Comparison of ENCODE assay signal across 27 cellular contexts in the genomic region with DNA sequence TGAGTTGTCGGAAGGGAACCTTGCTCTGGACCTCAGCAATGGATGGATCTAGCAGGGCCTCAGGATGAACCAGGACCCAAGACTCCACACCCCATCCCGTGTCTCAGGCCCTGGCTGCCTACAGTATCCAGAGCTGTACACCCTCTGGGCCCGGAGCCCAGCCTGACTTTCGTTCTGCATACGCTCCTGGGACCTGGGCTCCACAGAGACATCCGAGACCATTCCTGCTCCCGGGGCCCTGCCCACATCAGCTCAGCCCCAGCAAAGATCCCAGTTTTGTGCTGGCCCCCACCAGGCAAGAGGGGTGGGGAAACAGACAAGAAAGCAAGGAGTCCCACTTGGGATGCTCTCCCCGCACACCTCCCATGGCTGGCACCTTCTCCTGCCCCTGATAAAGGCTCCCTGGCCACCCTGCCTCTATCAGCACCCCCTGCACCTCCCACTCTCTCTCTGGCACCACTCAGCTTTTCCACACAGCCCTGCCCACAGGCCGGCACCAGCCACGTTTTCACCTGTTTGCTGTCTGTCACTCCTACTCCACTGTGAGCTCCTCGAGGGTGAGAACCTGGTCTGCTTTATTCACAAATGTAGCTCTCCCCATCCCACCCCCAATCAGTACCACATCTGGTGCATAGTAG.
"Had no signal": no experiment of that assay in that cellular context is flagged by ENCODE, and none has a peak within 500 bp of the region (broad histone marks: within the 10 kb centered on the region; RNA-seq: fewer than 3 reads in every experiment).

No MANE protein-coding gene starts in this region.

- H3K36me3 ChIP-seq: gastrocnemius medialis, left ventricle myocardium inferior, transverse colon, WERI-Rb-1 had no signal

- H3K27me3 Mint-ChIP-seq: activated CD4-positive, alpha-beta memory T cell treated with anti-CD3 and anti-CD28 coated beads, Interleukin-2, amount 10 ng/mL, durations not matched to agents 7 days and 5 days; activated CD4-positive, alpha-beta T cell treated with anti-CD3 and anti-CD28 coated beads, Interleukin-2, amount 10 ng/mL, durations not matched to agents 7 days and 5 days; T-helper 17 cell had no signal

- H3K4me3 ChIP-seq: body of pancreas, gastrocnemius medialis, hepatocyte, left ventricle myocardium inferior, lung, testis, transverse colon had no signal

- H3K27ac Mint-ChIP-seq: activated CD4-positive, alpha-beta memory T cell treated with anti-CD3 and anti-CD28 coated beads, Interleukin-2, amount 10 ng/mL, durations not matched to agents 7 days and 5 days; activated CD4-positive, alpha-beta T cell treated with anti-CD3 and anti-CD28 coated beads, Interleukin-2, amount 10 ng/mL, durations not matched to agents 7 days and 5 days; activated CD8-positive, alpha-beta memory T cell treated with anti-CD3 and anti-CD28 coated beads, Interleukin-2, amount 10 ng/mL, durations not matched to agents 7 days and 5 days; activated naive CD4-positive, alpha-beta T cell treated with anti-CD3 and anti-CD28 coated beads for 36 hours; natural killer cell treated with Interleukin-12 subunit alpha and Interleukin-12 subunit beta and Interleukin-15 and Interleukin-18, amount 100 ng/mL, for 72 hours had no signal

- ATAC-seq: activated CD4-positive, CD25-positive, alpha-beta regulatory T cell treated with anti-CD3 and anti-CD28 coated beads, Interleukin-2, amount 50 U/mL, for 24 hours; activated CD8-positive, alpha-beta memory T cell treated with anti-CD3 and anti-CD28 coated beads, Interleukin-2, amount 10 ng/mL, durations not matched to agents 7 days and 5 days; body of pancreas; effector memory CD8-positive, alpha-beta T cell; gastrocnemius medialis; natural killer cell treated with Interleukin-12 subunit alpha and Interleukin-12 subunit beta and Interleukin-15 and Interleukin-18, amount 100 ng/mL, for 72 hours; right cardiac atrium; stimulated activated naive CD8-positive, alpha-beta T cell treated with anti-CD3 and anti-CD28 coated beads, Interleukin-15, Interleukin-2, amounts not matched to agents 100 U/mL and 50 U/mL, for 24 hours; T-helper 17 cell had no signal

- DNase-seq: activated CD4-positive, alpha-beta memory T cell treated with anti-CD3 and anti-CD28 coated beads, Interleukin-2, amount 10 ng/mL, durations not matched to agents 7 days and 5 days; activated CD4-positive, alpha-beta T cell treated with anti-CD3 and anti-CD28 coated beads, Interleukin-2, amount 10 ng/mL, durations not matched to agents 7 days and 5 days; activated CD8-positive, alpha-beta memory T cell treated with anti-CD3 and anti-CD28 coated beads, Interleukin-2, amount 10 ng/mL, durations not matched to agents 7 days and 5 days; activated effector memory CD4-positive, alpha-beta T cell treated with anti-CD3 and anti-CD28 coated beads, Interleukin-2, amount 50 U/mL, for 16 hours; activated naive CD4-positive, alpha-beta T cell treated with anti-CD3 and anti-CD28 coated beads for 36 hours; cortex of kidney; effector memory CD8-positive, alpha-beta T cell; erythroblast; gastrocnemius medialis; islet precursor cell; left ventricle myocardium inferior; mesendoderm; posterior cingulate gyrus; right cardiac atrium; stimulated activated CD4-positive, alpha-beta T cell treated with anti-CD3 and anti-CD28 coated beads, Interleukin-15, amount 100 ng/mL, for 24 hours; stimulated activated CD4-positive, alpha-beta T cell treated with anti-CD3 and anti-CD28 coated beads, Interleukin-2, amount 100 ng/mL, for 24 hours; stimulated activated naive CD8-positive, alpha-beta T cell treated with anti-CD3 and anti-CD28 coated beads, Interleukin-15, Interleukin-2, amounts not matched to agents 100 U/mL and 50 U/mL, for 24 hours; T-helper 17 cell; T1000; testis; transverse colon; WERI-Rb-1 had no signal

- H3K36me3 Mint-ChIP-seq: activated CD8-positive, alpha-beta memory T cell treated with anti-CD3 and anti-CD28 coated beads, Interleukin-2, amount 10 ng/mL, durations not matched to agents 7 days and 5 days; natural killer cell treated with Interleukin-12 subunit alpha and Interleukin-12 subunit beta and Interleukin-15 and Interleukin-18, amount 100 ng/mL, for 72 hours had no signal

- H3K27ac ChIP-seq: body of pancreas, gastrocnemius medialis, hepatocyte, left ventricle myocardium inferior, testis, transverse colon, WERI-Rb-1 had no signal

- H3K27me3 ChIP-seq: body of pancreas, hepatocyte, testis, transverse colon had no signal

- H3K9me3 ChIP-seq: body of pancreas, gastrocnemius medialis, left ventricle myocardium inferior, testis, transverse colon had no signal

- H3K4me1 ChIP-seq: gastrocnemius medialis, left ventricle myocardium inferior, testis had no signal

- H3K4me2 ChIP-seq: hepatocyte had no signal

- H3K4me1 Mint-ChIP-seq: activated CD4-positive, alpha-beta memory T cell treated with anti-CD3 and anti-CD28 coated beads, Interleukin-2, amount 10 ng/mL, durations not matched to agents 7 days and 5 days; activated CD8-positive, alpha-beta memory T cell treated with anti-CD3 and anti-CD28 coated beads, Interleukin-2, amount 10 ng/mL, durations not matched to agents 7 days and 5 days had no signal

- H3K4me3 Mint-ChIP-seq: activated CD4-positive, alpha-beta memory T cell treated with anti-CD3 and anti-CD28 coated beads, Interleukin-2, amount 10 ng/mL, durations not matched to agents 7 days and 5 days; activated CD4-positive, alpha-beta T cell treated with anti-CD3 and anti-CD28 coated beads, Interleukin-2, amount 10 ng/mL, durations not matched to agents 7 days and 5 days; activated CD8-positive, alpha-beta memory T cell treated with anti-CD3 and anti-CD28 coated beads, Interleukin-2, amount 10 ng/mL, durations not matched to agents 7 days and 5 days; activated naive CD4-positive, alpha-beta T cell treated with anti-CD3 and anti-CD28 coated beads for 36 hours; effector memory CD8-positive, alpha-beta T cell; natural killer cell treated with Interleukin-12 subunit alpha and Interleukin-12 subunit beta and Interleukin-15 and Interleukin-18, amount 100 ng/mL, for 72 hours; T-helper 17 cell had no signal

- H3K9me3 Mint-ChIP-seq: activated CD4-positive, alpha-beta memory T cell treated with anti-CD3 and anti-CD28 coated beads, Interleukin-2, amount 10 ng/mL, durations not matched to agents 7 days and 5 days; activated CD4-positive, alpha-beta T cell treated with anti-CD3 and anti-CD28 coated beads, Interleukin-2, amount 10 ng/mL, durations not matched to agents 7 days and 5 days; activated naive CD4-positive, alpha-beta T cell treated with anti-CD3 and anti-CD28 coated beads for 36 hours; effector memory CD8-positive, alpha-beta T cell; natural killer cell treated with Interleukin-12 subunit alpha and Interleukin-12 subunit beta and Interleukin-15 and Interleukin-18, amount 100 ng/mL, for 72 hours had no signal

- H2AFZ ChIP-seq: hepatocyte had no signal
